17 cellular contexts compared by ENCODE assay signal in the genomic region with DNA sequence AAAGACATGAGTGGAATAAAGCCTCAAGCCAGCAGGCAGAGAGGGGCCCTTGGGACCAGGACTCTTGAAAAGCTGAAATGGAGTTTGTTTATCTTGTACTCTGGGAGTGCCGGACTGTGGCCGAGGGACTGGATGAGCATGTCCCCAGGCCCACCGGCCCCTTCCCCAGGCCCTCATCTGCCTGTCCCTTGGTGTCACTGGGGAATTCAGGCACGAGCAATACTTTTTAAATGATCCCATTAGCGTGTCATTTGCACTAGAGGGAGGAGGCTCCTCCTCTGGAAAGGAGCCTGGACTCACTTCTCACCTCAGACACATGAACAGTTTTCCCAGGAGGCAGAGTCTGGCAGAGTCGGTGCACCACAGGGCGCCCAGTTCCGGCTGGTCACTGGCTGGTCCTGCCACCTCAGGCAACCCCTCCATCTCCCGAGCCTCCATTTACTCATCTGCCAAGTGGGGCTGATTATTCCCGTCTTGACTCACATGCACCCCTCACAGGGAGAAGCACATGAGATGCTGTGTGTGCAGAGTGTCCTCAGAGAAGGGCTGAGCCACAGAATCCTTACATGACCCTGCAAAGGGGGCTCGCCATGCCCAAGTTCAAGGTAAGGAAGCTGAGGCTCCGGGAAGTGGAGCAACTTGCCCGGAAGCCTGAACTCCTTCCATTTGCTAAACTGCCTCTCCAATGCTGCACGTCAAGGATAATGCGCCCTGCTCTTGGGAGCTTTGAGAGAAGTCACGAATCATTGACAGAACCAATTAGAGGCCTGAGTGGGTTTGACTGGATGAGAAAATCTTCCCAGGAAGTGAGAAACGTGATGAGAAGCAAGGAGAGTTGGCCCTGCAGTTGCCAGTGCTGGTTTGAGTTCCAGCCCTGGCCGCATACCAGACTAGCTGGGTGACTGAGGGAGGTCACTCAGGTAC. TPM values are rescaled to one million over a fixed set of nuclear protein-coding genes. Genes with fewer than 3 reads are reported as not detected.
DNase-seq lines count a peak whose midpoint lies in the region; ATAC-seq, FAIRE-seq and TF ChIP-seq lines count a peak whose summit lies in the region.
"Had no signal": no experiment of that assay in that cellular context is flagged by ENCODE, and none has a peak within 500 bp of the region (broad histone marks: within the 10 kb centered on the region; RNA-seq: fewer than 3 reads in every experiment).

No MANE protein-coding gene starts in this region.

- H3K27me3 ChIP-seq in ascending aorta: no peaks in the 10 kb centered on the region
- H3K27me3 ChIP-seq in left lung: peaks cover 0 to 9% of the 10 kb centered on the region in 2 donors
- H3K27me3 ChIP-seq in stomach smooth muscle (ENCODE audit: control insufficient read depth in 1 of 2, insufficient read depth in 2 of 2, low read length in 2 of 2): peaks cover 0 to 9% of the 10 kb centered on the region in 2 donors

- H3K27ac ChIP-seq in ascending aorta: peak overlapping the region; percentile 46 to 57
- H3K27ac ChIP-seq in left lung: no peak overlapping the region
- H3K27ac ChIP-seq in stomach smooth muscle (ENCODE audit: low read length): peak overlapping the region; percentile 24

- TF ChIP-seq CTCF in ascending aorta (IDR thresholded peaks at IDR 0.05) (no peak), left lung (IDR thresholded peaks at IDR 0.05) (no peak)

- intact Hi-C loops in ascending aorta (cut with DNase I): loop anchor here (5.0 kb wide), 2 partner anchors 68 to 78 kb away; partner anchors contain the start of gene KCNK3
- intact Hi-C loops in left lung (cut with DNase I): no loop called here

- TF ChIP-seq POLR2A in GM12891 (IDR thresholded peaks at IDR 0.05; ENCODE audit: low read depth, low read length): no peak

- peak; percentile 32 to 64 for DNase-seq in NCI-H524 (lab: John Stamatoyannopoulos, UW)
- DNase-seq in NCI-H524 treated with DMSO at 0.1 percent for 48 hours (lab: John Stamatoyannopoulos, UW): no peak
- DNase-seq in ascending aorta (ENCODE audit: low spot score in 2 of 2): no peak
- DNase-seq in left lung: no peak
- DNase-seq in GM12891 (ENCODE audit: insufficient read length, low spot score): no peak
- DNase-seq: ACHN; activated T-cell treated with anti-CD3 and anti-CD28 coated beads, Interleukin-2, amount 50 U/mL, for 1 hour; Calu3; left colon; NCI-H1930 had no signal

- no peak overlapping the region for H3K4me3 ChIP-seq in ascending aorta
- no peak overlapping the region for H3K4me3 ChIP-seq in left lung
- peak overlapping the region in 1 of 2 donors; percentile 22 for H3K4me3 ChIP-seq in stomach smooth muscle (ENCODE audit: low read length in 2 of 2)
- H3K4me3 ChIP-seq: smooth muscle cell had no signal

- H3K36me3 ChIP-seq in ascending aorta (no peaks in the 10 kb centered on the region), left lung (no peaks in the 10 kb centered on the region), stomach smooth muscle (ENCODE audit: control insufficient read depth in 2 of 2, insufficient read depth in 2 of 2, low read length in 2 of 2) (no peaks in the 10 kb centered on the region)

- no peak for FAIRE-seq in GM12891 (lab: Jason Lieb, UNC)

- ATAC-seq in left lung (peak; percentile 72), HG02981 (IDR thresholded peaks at IDR 0.05; ENCODE audit: unreplicated experiment) (no peak), GM18858 (IDR thresholded peaks at IDR 0.05; ENCODE audit: unreplicated experiment) (no peak)
- ATAC-seq: left colon; natural killer cell treated with Interleukin-12 subunit alpha and Interleukin-12 subunit beta and Interleukin-15 and Interleukin-18, amount 100 ng/mL, for 72 hours had no signal

- peak overlapping the region; percentile 10 to 21 for H3K9ac ChIP-seq in stomach smooth muscle (ENCODE audit: low read length in 2 of 2)

- H3K9me3 ChIP-seq in ascending aorta (no peaks in the 10 kb centered on the region), left lung (no peaks in the 10 kb centered on the region), stomach smooth muscle (ENCODE audit: control insufficient read depth in 2 of 2, low read length in 2 of 2) (no peaks in the 10 kb centered on the region)

- H3K4me1 ChIP-seq in ascending aorta (peaks cover 16 to 28% of the 10 kb centered on the region in 2 donors), left lung (peaks cover 10 to 34% of the 10 kb centered on the region in 2 donors), stomach smooth muscle (ENCODE audit: control insufficient read depth, insufficient read depth, low read length) (peaks cover 37% of the 10 kb centered on the region)

TF ChIP-seq in GM12891, 5 proteins besides CTCF, POLR2A, EP300 and RAD21:
- TF ChIP-seq POU2F2 (IDR thresholded peaks at IDR 0.05; ENCODE audit: low read depth, low read length) (no peak), PAX5 (IDR thresholded peaks at IDR 0.05; ENCODE audit: insufficient read depth, low read length, severe bottlenecking) (no peak), POLR2AphosphoS5 (IDR thresholded peaks at IDR 0.05; ENCODE audit: low read depth, low read length) (no peak), TAF1 (IDR thresholded peaks at IDR 0.05; ENCODE audit: low read depth, low read length) (no peak), SPI1 (IDR thresholded peaks at IDR 0.05; ENCODE audit: low read depth, low read length) (no peak)

RNA-seq across cellular contexts. Expression of gene CIB4, which starts 26.7 kb away (rescaled TPM):
- total RNA-seq in ascending aorta (not detected), left lung (not detected)
- not detected for polyA plus RNA-seq in GM12891 (2012; ENCODE audit: low read depth, missing spikeins)
- total RNA-seq: Calu3; H4; left colon; natural killer cell treated with Interleukin-12 subunit alpha and Interleukin-12 subunit beta and Interleukin-15 and Interleukin-18, amount 100 ng/mL, for 72 hours; OCI-LY7; smooth muscle cell had no signal
- polyA plus RNA-seq: smooth muscle cell had no signal

Comparison
In these comparisons a context has a peak if more than half of its experiments do, and no peak if none do; other contexts are left out.
1. DNase-seq: peak in NCI-H524 (2 of 2); none in NCI-H524 treated with DMSO at 0.1 percent for 48 hours (single experiment), ascending aorta (0 of 2), left lung (0 of 2) and GM12891 (single experiment).
2. H3K27ac ChIP-seq: peak in ascending aorta (2 of 2) and stomach smooth muscle (single experiment); none in left lung (0 of 2).